Comparison of ENCODE assay signal across 9 cellular contexts in genomic region chr9:3508078-3508431, GRCh38. TPM values are rescaled to one million over a fixed set of nuclear protein-coding genes. Genes with fewer than 3 reads are reported as not detected.
DNase-seq lines count a peak whose midpoint lies in the region; ATAC-seq, FAIRE-seq and TF ChIP-seq lines count a peak whose summit lies in the region.
"Had no signal": no experiment of that assay in that cellular context is flagged by ENCODE, and none has a peak within 500 bp of the region (broad histone marks: within the 10 kb centered on the region; RNA-seq: fewer than 3 reads in every experiment).

No MANE protein-coding gene starts in this region.

- no peak for TF ChIP-seq EP300 in K562 (IDR thresholded peaks at IDR 0.05; ENCODE audit: low read length)

- TF ChIP-seq RAD21 in K562 (CRISPR knock-in tag; conservative IDR thresholded peaks at IDR 0.05 in 1 of 2, IDR thresholded peaks at IDR 0.05 in 1 of 2) = no peak

- no peaks in the 10 kb centered on the region; the same call in 2 of the 3 replicates for H3K36me3 ChIP-seq in K562 (ENCODE audit: control insufficient read depth, insufficient read depth, low read length)

- H3K27ac ChIP-seq in K562 (ENCODE audit: extremely low read depth, low read depth, low read length) = peak overlapping the region; percentile 90

- no peak for TF ChIP-seq POLR2A in K562 (conservative IDR thresholded peaks at IDR 0.05)

- no peak for TF ChIP-seq CTCF in K562 (IDR thresholded peaks at IDR 0.05 in 2 of 3, conservative IDR thresholded peaks at IDR 0.05 in 1 of 3; ENCODE audit: insufficient read depth in 2 of 3, low read depth in 1 of 3, low read length in 3 of 3)

- peaks cover 43% of the 10 kb centered on the region for H3K79me2 ChIP-seq in K562 (ENCODE audit: control insufficient read depth, insufficient read depth, low read length)

- peak overlapping the region; percentile 21; the same call in 1 of the 2 replicates for H3K4me3 ChIP-seq in K562

- H3K9me3 ChIP-seq in K562 (replicated peaks; ENCODE audit: control insufficient read depth, insufficient read depth, low read depth, low read length) = no peaks in the 10 kb centered on the region

- peak; percentile 44 to 48 for ATAC-seq in activated CD4-positive, CD25-positive, alpha-beta regulatory T cell treated with anti-CD3 and anti-CD28 coated beads, Interleukin-2, amount 50 U/mL, for 24 hours
- ATAC-seq in HG03378 (IDR thresholded peaks at IDR 0.05; ENCODE audit: unreplicated experiment) (peak; percentile 10), K562 (no peak), HG02870 (IDR thresholded peaks at IDR 0.05; ENCODE audit: unreplicated experiment) (no peak)
- no peak for ATAC-seq in stimulated activated memory B cell treated with anti-CD40 and anti-IgM and Interleukin-4, amounts not matched to agents 10 μg/mL and 1 μg/mL and 100 μg/mL, for 72 hours

- H3K36me3 Mint-ChIP-seq in stimulated activated memory B cell treated with anti-CD40 and anti-IgM and Interleukin-4, amounts not matched to agents 10 μg/mL and 1 μg/mL and 100 μg/mL, for 72 hours = peaks cover 5% of the 10 kb centered on the region

- H4K20me1 ChIP-seq in K562 (replicated peaks; ENCODE audit: control insufficient read depth, insufficient read depth, low read length) = no peaks in the 10 kb centered on the region

- no peaks in the 10 kb centered on the region for H3K9me1 ChIP-seq in K562 (ENCODE audit: control insufficient read depth, insufficient read depth, low read length)

- no peaks in the 10 kb centered on the region for H3K9me3 Mint-ChIP-seq in stimulated activated memory B cell treated with anti-CD40 and anti-IgM and Interleukin-4, amounts not matched to agents 10 μg/mL and 1 μg/mL and 100 μg/mL, for 72 hours

- no peaks in the 10 kb centered on the region for H3K27me3 Mint-ChIP-seq in stimulated activated memory B cell treated with anti-CD40 and anti-IgM and Interleukin-4, amounts not matched to agents 10 μg/mL and 1 μg/mL and 100 μg/mL, for 72 hours

- H2AFZ ChIP-seq in K562 (ENCODE audit: low read depth, low read length) = peak overlapping the region; percentile 82

- BruUV-seq in K562 (replicated peaks; lab: Mats Ljungman, UMichigan) = TSS peak; percentile 49

- FAIRE-seq in K562 (lab: Jason Lieb, UNC) = no peak

- peaks cover 34% of the 10 kb centered on the region for H3K4me1 Mint-ChIP-seq in stimulated activated memory B cell treated with anti-CD40 and anti-IgM and Interleukin-4, amounts not matched to agents 10 μg/mL and 1 μg/mL and 100 μg/mL, for 72 hours

- H3K27me3 ChIP-seq in K562 (ENCODE audit: control insufficient read depth in 2 of 2, insufficient read depth in 2 of 2, low read length in 2 of 2) = no peaks in the 10 kb centered on the region

- intact Hi-C loops in K562 (cut with micrococcal nuclease) = no loop called here

- CTCF ChIA-PET in K562 (lab: Yijun Ruan, JAX; ENCODE audit: low intra/inter-chr PET ratio) = no interaction called here

- in situ Hi-C loops in K562 (cut with MboI) = no loop called here

- no peak for DNase-seq in activated CD4-positive, CD25-positive, alpha-beta regulatory T cell (lab: John Stamatoyannopoulos, UW)
- DNase-seq in K562 (ENCODE audit: extremely low read depth in 1 of 4, low spot score in 3 of 4) (no peak), NCI-H2029 treated with DMSO at 0.1 percent for 48 hours (lab: John Stamatoyannopoulos, UW) (no peak), dermis blood vessel endothelial cell (no peak)
- DNase-seq: activated CD4-positive, alpha-beta T cell treated with anti-CD3 and anti-CD28 coated beads, Interleukin-2, amount 50 U/mL, for 48 hours had no signal

- H3K4me3 Mint-ChIP-seq in stimulated activated memory B cell treated with anti-CD40 and anti-IgM and Interleukin-4, amounts not matched to agents 10 μg/mL and 1 μg/mL and 100 μg/mL, for 72 hours = peak overlapping the region; percentile 54

- peak overlapping the region in 1 of 2 experiments; percentile 78; a peak in 2 of 4 replicates for H3K9ac ChIP-seq in K562 (ENCODE audit: insufficient read depth in 1 of 2, low read depth in 2 of 2, low read length in 2 of 2)

- H3K27ac Mint-ChIP-seq in stimulated activated memory B cell treated with anti-CD40 and anti-IgM and Interleukin-4, amounts not matched to agents 10 μg/mL and 1 μg/mL and 100 μg/mL, for 72 hours = peak overlapping the region; percentile 85

- H3K4me1 ChIP-seq in K562 (replicated peaks in 1 of 2; ENCODE audit: control insufficient read depth in 2 of 2, insufficient read depth in 2 of 2, low read length in 2 of 2) = peaks cover 7 to 11% of the 10 kb centered on the region in 2 experiments; a peak in 4 of 5 replicates

- H3K4me2 ChIP-seq in K562 (ENCODE audit: insufficient read depth, low read length) = peak overlapping the region; percentile 28; the same call in 1 of the 2 replicates

- POLR2A ChIA-PET in K562 (lab: Yijun Ruan, JAX) = interaction anchor here (1.1 to 2.4 kb wide), 3 partner anchors 19 to 21 kb away, joined by 3 to 14 read pairs (median 3); partner anchors contain the start of gene RFX3

- WGBS in K562 (ENCODE audit: insufficient coverage, low coverage, missing lambda C conversion rate) = 10% methylated on average over 2 of the region's 2 CpGs

TF ChIP-seq in K562, 482 proteins besides CTCF, POLR2A, EP300 and RAD21 (continues in another document):
- TF ChIP-seq, protein P1, sequence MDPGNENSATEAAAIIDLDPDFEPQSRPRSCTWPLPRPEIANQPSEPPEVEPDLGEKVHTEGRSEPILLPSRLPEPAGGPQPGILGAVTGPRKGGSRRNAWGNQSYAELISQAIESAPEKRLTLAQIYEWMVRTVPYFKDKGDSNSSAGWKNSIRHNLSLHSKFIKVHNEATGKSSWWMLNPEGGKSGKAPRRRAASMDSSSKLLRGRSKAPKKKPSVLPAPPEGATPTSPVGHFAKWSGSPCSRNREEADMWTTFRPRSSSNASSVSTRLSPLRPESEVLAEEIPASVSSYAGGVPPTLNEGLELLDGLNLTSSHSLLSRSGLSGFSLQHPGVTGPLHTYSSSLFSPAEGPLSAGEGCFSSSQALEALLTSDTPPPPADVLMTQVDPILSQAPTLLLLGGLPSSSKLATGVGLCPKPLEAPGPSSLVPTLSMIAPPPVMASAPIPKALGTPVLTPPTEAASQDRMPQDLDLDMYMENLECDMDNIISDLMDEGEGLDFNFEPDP (CRISPR knock-in tag; IDR thresholded peaks at IDR 0.05) = no peak
- TF ChIP-seq TAF1 (IDR thresholded peaks at IDR 0.05; ENCODE audit: control insufficient read depth, extremely low read depth, insufficient read depth, low read length, severe bottlenecking) = no peak
- no peak for TF ChIP-seq ATF7 (IDR thresholded peaks at IDR 0.05)
- no peak for TF ChIP-seq E2F5 (CRISPR knock-in tag; IDR thresholded peaks at IDR 0.05)
- TF ChIP-seq CREB3 (tag; conservative IDR thresholded peaks at IDR 0.05; ENCODE audit: low read depth) = no peak
- TF ChIP-seq UBTF (IDR thresholded peaks at IDR 0.05; ENCODE audit: borderline replicate concordance in 1 of 2, low read depth in 2 of 2, low read length in 2 of 2) = no peak

RNA-seq across cellular contexts. Expression of gene RFX3, which starts 17.7 kb away (rescaled TPM):
- total RNA-seq in K562 (2011; cell fraction: chromatin; rRNA removed; ENCODE audit: low replicate concordance) = 11.5 and 17.9 TPM in 2 replicates
- 3.5 and 4.7 TPM in 2 replicates for total RNA-seq in K562 (2011; cell fraction: nucleolus; rRNA removed)
- total RNA-seq in K562 (2011; cell fraction: nucleoplasm; rRNA removed) = 7.8 and 16.4 TPM in 2 replicates
- 0.86 and 2.4 TPM in 2 replicates for total RNA-seq in K562 (2014; rRNA removed)
- total RNA-seq in K562 (2014; rRNA removed; fragmentation: Illumina TruSeq; extraction: Trizol) = 3.3 and 3.9 TPM in 2 replicates
- 2.0 and 2.1 TPM in 2 replicates for total RNA-seq in K562 (2015; rRNA removed; fragmentation: Illumina TruSeq; extraction: Trizol)
- 4.9 and 5.2 TPM in 2 replicates for total RNA-seq in K562 (2021)
- polyA plus RNA-seq in K562 (2011; rRNA removed) = 3.9 and 5.7 TPM in 2 replicates
- polyA plus RNA-seq in K562 (2011; cell fraction: cytosol; rRNA removed) = 2.6 and 3.3 TPM in 2 replicates
- 9.5 TPM in 2 replicates for polyA plus RNA-seq in K562 (2011; cell fraction: nucleus; rRNA removed)
- polyA plus RNA-seq in K562 (2012) = 1.5 and 3.3 TPM in 2 replicates
- 2.7 TPM in 2 replicates for polyA plus RNA-seq in K562 (2014; fragmentation: Illumina TruSeq; extraction: Trizol)
- polyA plus RNA-seq in K562 (2014; fragmentation: Nextera tagmentation; extraction: Ambion mirVana) = 1 to 10 TPM; 1.4 TPM
- polyA plus RNA-seq in K562 (2014; rRNA removed) = 1.4 and 1.5 TPM in 2 replicates
- 33.2 and 42.7 TPM in 2 replicates for polyA minus RNA-seq in K562 (2011; rRNA and poly(A)+ RNA removed)
- polyA minus RNA-seq in K562 (2011; cell fraction: cytosol; rRNA and poly(A)+ RNA removed) = 2.3 and 5.9 TPM in 2 replicates
- polyA minus RNA-seq in K562 (2011; cell fraction: nucleus; rRNA and poly(A)+ RNA removed) = 17.6 and 25.2 TPM in 2 replicates
- total RNA-seq in dermis blood vessel endothelial cell = 11.4 and 12.8 TPM in 2 replicates

Comparison
In these comparisons a context has a peak if more than half of its experiments do, and no peak if none do; other contexts are left out.
1. ATAC-seq: peak in activated CD4-positive, CD25-positive, alpha-beta regulatory T cell treated with anti-CD3 and anti-CD28 coated beads, Interleukin-2, amount 50 U/mL, for 24 hours (2 of 2) and HG03378 (single experiment); none in K562 (single experiment), stimulated activated memory B cell treated with anti-CD40 and anti-IgM and Interleukin-4, amounts not matched to agents 10 μg/mL and 1 μg/mL and 100 μg/mL, for 72 hours (single experiment) and HG02870 (single experiment).